2 cellular contexts compared by ENCODE assay signal in genomic region chr19:35052599-35053190, GRCh38.
TF ChIP-seq lines count a peak whose summit lies in the region.

No MANE protein-coding gene starts in this region.

TF ChIP-seq in HepG2, 621 proteins besides CTCF, POLR2A, EP300 and RAD21:
- TF ChIP-seq ZNF414 (CRISPR knock-in tag; IDR thresholded peaks at IDR 0.05): no peak
- no peak for TF ChIP-seq ZNF333 (CRISPR knock-in tag; IDR thresholded peaks at IDR 0.05; ENCODE audit: borderline replicate concordance)
- 0 out of 2 replicates have a peak, but pooled peaks have one; percentile 7 for TF ChIP-seq POLR2AphosphoS5 (IDR thresholded peaks at IDR 0.05; ENCODE audit: low read depth, low read length)
- TF ChIP-seq CEBPZ (IDR thresholded peaks at IDR 0.05; ENCODE audit: low read length): no peak
- TF ChIP-seq NBN (conservative IDR thresholded peaks at IDR 0.05): no peak
- no peak for TF ChIP-seq SP5 (CRISPR knock-in tag; IDR thresholded peaks at IDR 0.05; ENCODE audit: borderline replicate concordance, low read depth)
- TF ChIP-seq AHR (CRISPR knock-in tag; IDR thresholded peaks at IDR 0.05): no peak
- TF ChIP-seq ZBED4 (CRISPR knock-in tag; IDR thresholded peaks at IDR 0.05; ENCODE audit: borderline replicate concordance): no peak
- no peak for TF ChIP-seq HMG20A (CRISPR knock-in tag; IDR thresholded peaks at IDR 0.05; ENCODE audit: borderline replicate concordance)
- no peak for TF ChIP-seq ARHGAP35 (CRISPR knock-in tag; IDR thresholded peaks at IDR 0.05; ENCODE audit: borderline replicate concordance)
- TF ChIP-seq SNAPC2 (CRISPR knock-in tag; IDR thresholded peaks at IDR 0.05): no peak
- TF ChIP-seq GABPA (IDR thresholded peaks at IDR 0.05; ENCODE audit: low read depth, low read length): no peak
- TF ChIP-seq GABPA (CRISPR knock-in tag; IDR thresholded peaks at IDR 0.05; ENCODE audit: low read depth): no peak
- peak; percentile 65 for TF ChIP-seq ZKSCAN1 (IDR thresholded peaks at IDR 0.05; ENCODE audit: low read length)
- TF ChIP-seq KLF12 (CRISPR knock-in tag; IDR thresholded peaks at IDR 0.05; ENCODE audit: borderline replicate concordance): no peak
- no peak for TF ChIP-seq ZNF615 (CRISPR knock-in tag; IDR thresholded peaks at IDR 0.05; ENCODE audit: borderline replicate concordance)
- no peak for TF ChIP-seq SALL2 (CRISPR knock-in tag; IDR thresholded peaks at IDR 0.05)
- no peak for TF ChIP-seq CREB3 (CRISPR knock-in tag; IDR thresholded peaks at IDR 0.05)
- TF ChIP-seq RFXAP (CRISPR knock-in tag; IDR thresholded peaks at IDR 0.05; ENCODE audit: borderline replicate concordance): no peak

TF ChIP-seq in K562, 482 proteins besides CTCF, POLR2A, EP300 and RAD21:
- TF ChIP-seq ZBTB1 (CRISPR knock-in tag; IDR thresholded peaks at IDR 0.05; ENCODE audit: borderline replicate concordance, low read depth) (no peak), ZKSCAN1 (IDR thresholded peaks at IDR 0.05; ENCODE audit: low read depth, low read length) (peak; percentile 88)
